In the genomic region with DNA sequence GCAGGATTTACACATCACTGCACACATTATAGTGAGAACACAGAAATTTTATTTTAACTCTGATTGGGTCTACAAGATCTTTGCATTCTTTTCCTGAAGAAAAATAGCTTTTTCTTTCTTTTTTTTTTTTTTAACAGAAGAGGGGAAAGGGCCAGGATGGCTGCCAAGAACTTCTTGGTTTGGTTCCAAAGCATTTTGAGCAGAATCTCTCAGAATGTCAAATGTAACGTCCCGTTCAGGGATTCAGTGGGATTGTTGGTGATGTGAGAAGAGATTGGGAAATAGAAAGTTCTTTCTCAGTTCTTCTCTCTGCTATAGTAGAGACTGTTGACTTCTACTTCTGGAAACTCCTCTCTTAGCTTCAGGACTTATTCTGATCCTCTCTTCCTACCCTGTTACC, we compare ENCODE assay signal across 9 cellular contexts.
DNase-seq lines count a peak whose midpoint lies in the region; ATAC-seq and TF ChIP-seq lines count a peak whose summit lies in the region.
"Had no signal": no experiment of that assay in that cellular context is flagged by ENCODE, and none has a peak within 500 bp of the region (broad histone marks: within the 10 kb centered on the region; RNA-seq: fewer than 3 reads in every experiment).

No MANE protein-coding gene starts in this region.

- no peak overlapping the region for H2BK5ac ChIP-seq in trophoblast cell (ENCODE audit: low read depth, low read length, poor library complexity)

- peak overlapping the region; percentile 28 for H3K27ac ChIP-seq in epithelial cell of prostate
- peak overlapping the region; percentile 70 for H3K27ac ChIP-seq in trophoblast cell (ENCODE audit: low read depth, low read length)

- H3K9me3 ChIP-seq in trophoblast cell (ENCODE audit: insufficient read depth, low read depth, low read length): no peaks in the 10 kb centered on the region

- no peak overlapping the region for H3K18ac ChIP-seq in trophoblast cell (ENCODE audit: low read length)

- H2AFZ ChIP-seq in trophoblast cell (ENCODE audit: insufficient read depth, low read length, poor library complexity): no peak overlapping the region

- no peak overlapping the region for H2BK12ac ChIP-seq in trophoblast cell (ENCODE audit: low read length)

- H3K4me2 ChIP-seq in trophoblast cell (ENCODE audit: low read length): no peak overlapping the region

- DNase-seq in epithelial cell of prostate (ENCODE audit: low read depth, low spot score) (no peak), trophoblast cell (no peak), GM10266 (ENCODE audit: extremely low spot score) (no peak), RPMI8226 (no peak), NCI-H146 treated with DMSO at 0.1 percent for 48 hours (lab: John Stamatoyannopoulos, UW; ENCODE audit: unreplicated experiment) (no peak)
- DNase-seq: SHP77 treated with DMSO at 0.1 percent for 48 hours had no signal

- no peak overlapping the region for H2AK5ac ChIP-seq in trophoblast cell (ENCODE audit: low read length)

- no peak overlapping the region for H2BK120ac ChIP-seq in trophoblast cell (ENCODE audit: insufficient read depth, low read length, poor library complexity)

- H3K79me1 ChIP-seq in trophoblast cell (ENCODE audit: low read length): peaks cover 6% of the 10 kb centered on the region

- H3K4me3 ChIP-seq in trophoblast cell (ENCODE audit: low read depth, low read length): no peak overlapping the region

- H3K14ac ChIP-seq in trophoblast cell (ENCODE audit: low read length): no peak overlapping the region

- H4K91ac ChIP-seq in trophoblast cell (ENCODE audit: low read depth, low read length): no peak overlapping the region

- no peak overlapping the region for H4K8ac ChIP-seq in trophoblast cell (ENCODE audit: low read depth, low read length)

- no peak overlapping the region for H3K23ac ChIP-seq in trophoblast cell (ENCODE audit: low read length)

- no peaks in the 10 kb centered on the region for H3K79me2 ChIP-seq in trophoblast cell (ENCODE audit: control insufficient read depth, insufficient read depth, low read length, poor library complexity)

- TF ChIP-seq CTCF in GM10266 (IDR thresholded peaks at IDR 0.05; ENCODE audit: control insufficient read depth, insufficient read depth, low read depth, missing control alignments): no peak

- no peak overlapping the region for H3K4ac ChIP-seq in trophoblast cell (ENCODE audit: low read depth, low read length)

- no CpG with 5 or more reads among the region's 2 CpGs for WGBS in trophoblast cell (ENCODE audit: extremely low coverage, insufficient coverage, insufficient read length)

- H3K4me1 ChIP-seq in trophoblast cell (ENCODE audit: control insufficient read depth in 1 of 2, insufficient read depth in 2 of 2, low read length in 2 of 2): peaks cover 8 to 9% of the 10 kb centered on the region in 2 experiments

- H4K12ac ChIP-seq in trophoblast cell (ENCODE audit: low read depth, low read length): no peak overlapping the region

- peak; percentile 14 for ATAC-seq in GM18502 (IDR thresholded peaks at IDR 0.05; ENCODE audit: poor library complexity, unreplicated experiment)
- peak; percentile 9 for ATAC-seq in HG03571 (IDR thresholded peaks at IDR 0.05; ENCODE audit: unreplicated experiment)
- ATAC-seq in GM21825 (IDR thresholded peaks at IDR 0.05; ENCODE audit: unreplicated experiment): no peak

- H3K9ac ChIP-seq in trophoblast cell (ENCODE audit: low read length): no peak overlapping the region

- no peaks in the 10 kb centered on the region for H3K27me3 ChIP-seq in trophoblast cell (ENCODE audit: insufficient read depth, low read length)

- no peaks in the 10 kb centered on the region for H3K36me3 ChIP-seq in trophoblast cell (ENCODE audit: control insufficient read depth in 1 of 2, insufficient read depth in 2 of 2, low read length in 2 of 2)
